In genomic region chr11:117144477-117145392, GRCh38 we compare ENCODE assay signal across 1 cellular context.
TF ChIP-seq lines count a peak whose summit lies in the region.

No MANE protein-coding gene starts in this region.

TF ChIP-seq in K562, 482 proteins besides CTCF, POLR2A, EP300 and RAD21 (continued from another document):
- no peak for TF ChIP-seq ZNF407 (IDR thresholded peaks at IDR 0.05; ENCODE audit: low read depth)
- no peak for TF ChIP-seq CGGBP1 (CRISPR knock-in tag; IDR thresholded peaks at IDR 0.05)
- peak; percentile 41; the same call in 1 of the 2 replicates for TF ChIP-seq SMARCC2 (IDR thresholded peaks at IDR 0.05; ENCODE audit: low read depth)
- TF ChIP-seq SP1 (CRISPR knock-in tag; IDR thresholded peaks at IDR 0.05), result 0 out of 2 replicates have a peak, but pooled peaks have one; percentile 63
- TF ChIP-seq RUNX1 (IDR thresholded peaks at IDR 0.05; ENCODE audit: low read depth), result 0 out of 2 replicates have a peak, but pooled peaks have one; percentile 29
- TF ChIP-seq SAP30 (IDR thresholded peaks at IDR 0.05; ENCODE audit: borderline replicate concordance, insufficient read depth, low read depth, low read length, poor library complexity, severe bottlenecking), result peak; percentile 45
- TF ChIP-seq NRF1 (conservative IDR thresholded peaks at IDR 0.05 in 1 of 2, IDR thresholded peaks at IDR 0.05 in 1 of 2), result peak; percentile 72; a peak in 2 of 4 replicates
- peak; percentile 33; the same call in 1 of the 2 replicates for TF ChIP-seq ELF1 (tag; IDR thresholded peaks at IDR 0.05)
- TF ChIP-seq RERE (CRISPR knock-in tag; IDR thresholded peaks at IDR 0.05; ENCODE audit: borderline replicate concordance), result no peak
- TF ChIP-seq SIN3B (IDR thresholded peaks at IDR 0.05; ENCODE audit: low read depth), result no peak
- TF ChIP-seq FOXM1 (IDR thresholded peaks at IDR 0.05; ENCODE audit: low read depth), result 0 out of 2 replicates have a peak, but pooled peaks have one; percentile 15
- TF ChIP-seq FOXM1 (CRISPR knock-in tag; IDR thresholded peaks at IDR 0.05; ENCODE audit: low read depth), result no peak
- peak; percentile 54 for TF ChIP-seq HMGN3 (IDR thresholded peaks at IDR 0.05; ENCODE audit: borderline replicate concordance, extremely low read depth, insufficient read length, low read depth, low read length)
- TF ChIP-seq ZFP91 (CRISPR knock-in tag; IDR thresholded peaks at IDR 0.05), result no peak
- TF ChIP-seq ZNF586 (CRISPR knock-in tag; conservative IDR thresholded peaks at IDR 0.05), result no peak
- TF ChIP-seq ARID4B (CRISPR knock-in tag; IDR thresholded peaks at IDR 0.05), result no peak
- TF ChIP-seq FOS (IDR thresholded peaks at IDR 0.05; ENCODE audit: extremely low read depth, insufficient read length), result peak; percentile 22
- TF ChIP-seq NKRF (IDR thresholded peaks at IDR 0.05; ENCODE audit: borderline replicate concordance), result peak; percentile 19; the same call in 1 of the 2 replicates
- no peak for TF ChIP-seq LEF1 (IDR thresholded peaks at IDR 0.05)
- no peak for TF ChIP-seq COPS2 (conservative IDR thresholded peaks at IDR 0.05)
- 0 out of 2 replicates have a peak, but pooled peaks have one; percentile 12 for TF ChIP-seq NCOR1 (IDR thresholded peaks at IDR 0.05)
